Comparison of ENCODE assay signal across 8 cellular contexts in genomic region chr1:205210876-205211838, GRCh38. TPM values are rescaled to one million over a fixed set of nuclear protein-coding genes. Genes with fewer than 3 reads are reported as not detected.
DNase-seq lines count a peak whose midpoint lies in the region; FAIRE-seq and TF ChIP-seq lines count a peak whose summit lies in the region.

Gene DSTYK (minus strand): TSS chr1:205211702. CDS start chr1:205211535, 167 bp downstream.

- peaks cover 0 to 12% (median 0%) of the 10 kb centered on the region in 3 experiments for H3K27me3 ChIP-seq in neuronal stem cell (ENCODE audit: control insufficient read depth in 3 of 3, insufficient read depth in 3 of 3, low read depth in 1 of 3, low read length in 3 of 3)
- no peaks in the 10 kb centered on the region for H3K27me3 ChIP-seq in subcutaneous abdominal adipose tissue (ENCODE audit: control insufficient read depth in 5 of 5, insufficient read depth in 4 of 5, low read length in 5 of 5)

- H2BK12ac ChIP-seq in neuronal stem cell (ENCODE audit: low read length), result peak within 1 kb of the TSS; percentile 73

- peak within 1 kb of the TSS; percentile 95 for H3K27ac Mint-ChIP-seq in activated naive CD4-positive, alpha-beta T cell treated with anti-CD3 and anti-CD28 coated beads for 36 hours

- CTCF ChIA-PET in HEK293 (lab: Yijun Ruan, JAX), result interaction anchor here (0.9 to 1.8 kb wide), 3 partner anchors 46 to 70 kb away, joined by 3 to 5 read pairs (median 4); no protein-coding TSS in a partner anchor
- CTCF ChIA-PET in activated naive CD4-positive, alpha-beta T cell treated with anti-CD3 and anti-CD28 coated beads for 36 hours (lab: Charles Lee), result interaction anchor here (0.6 kb wide), 1 partner anchor 44 kb away, joined by 3 read pairs; no protein-coding TSS in a partner anchor

- peak within 1 kb of the TSS; percentile 97 for H2AFZ ChIP-seq in neuronal stem cell (ENCODE audit: low read length)

- peak within 1 kb of the TSS; percentile 68 for H2AK5ac ChIP-seq in neuronal stem cell (ENCODE audit: low read depth, low read length)

- H3K9me3 Mint-ChIP-seq in activated naive CD4-positive, alpha-beta T cell treated with anti-CD3 and anti-CD28 coated beads for 36 hours, result no peaks in the 10 kb centered on the region

- H3K79me1 ChIP-seq in neuronal stem cell (ENCODE audit: low read depth, low read length), result peaks cover 3% of the 10 kb centered on the region

- H3K4me1 ChIP-seq in HEK293 (ENCODE audit: control insufficient read depth, insufficient read depth, low read length) (peaks cover 3% of the 10 kb centered on the region; the same call in 1 of the 2 replicates), neuronal stem cell (ENCODE audit: control insufficient read depth in 2 of 2, insufficient read depth in 1 of 2, low read depth in 1 of 2, low read length in 2 of 2) (peaks cover 0 to 2% of the 10 kb centered on the region in 2 donors), subcutaneous abdominal adipose tissue (ENCODE audit: control insufficient read depth in 5 of 5, insufficient read depth in 5 of 5, low read length in 5 of 5) (peaks cover 0 to 24% (median 18%) of the 10 kb centered on the region in 5 donors)

- DNase-seq in GDM1 (lab: John Stamatoyannopoulos, UW) (peak; percentile 90), MV-4-11 (lab: John Stamatoyannopoulos, UW) (peak; percentile 93), SK-N-DZ (ENCODE audit: low spot score) (peak; percentile 96), frontal cortex (ENCODE audit: low spot score in 2 of 2) (peak; percentile 86 to 90), neuronal stem cell (ENCODE audit: low spot score) (peak; percentile 95)
- DNase-seq in activated naive CD4-positive, alpha-beta T cell treated with anti-CD3 and anti-CD28 coated beads for 36 hours, result peak; percentile 97

- H3K9ac ChIP-seq in neuronal stem cell (ENCODE audit: low read depth, low read length, poor library complexity), result peak within 1 kb of the TSS; percentile 99
- H3K9ac ChIP-seq in subcutaneous abdominal adipose tissue (ENCODE audit: low read length in 5 of 5), result peak within 1 kb of the TSS; percentile 74 to 94 (median 91)

- peaks cover 57% of the 10 kb centered on the region for H3K4me1 Mint-ChIP-seq in activated naive CD4-positive, alpha-beta T cell treated with anti-CD3 and anti-CD28 coated beads for 36 hours (ENCODE audit: low read depth)

- peak within 1 kb of the TSS; percentile 98 for H2BK5ac ChIP-seq in neuronal stem cell (ENCODE audit: low read length)

- peak within 1 kb of the TSS; percentile 71 for H3K4me2 ChIP-seq in neuronal stem cell (ENCODE audit: insufficient read depth, low read length, poor library complexity, severe bottlenecking)

- H3K23ac ChIP-seq in neuronal stem cell (ENCODE audit: low read depth, low read length, poor library complexity), result peak within 1 kb of the TSS; percentile 97

- peak within 1 kb of the TSS; percentile 93 for H3K4me3 Mint-ChIP-seq in activated naive CD4-positive, alpha-beta T cell treated with anti-CD3 and anti-CD28 coated beads for 36 hours

- H3K4me3 ChIP-seq in HEK293 (ENCODE audit: low read depth, low read length), result peak within 1 kb of the TSS; percentile 88
- peak within 1 kb of the TSS; percentile 87 to 91 for H3K4me3 ChIP-seq in neuronal stem cell (ENCODE audit: low read length in 2 of 2)
- peak within 1 kb of the TSS; percentile 84 to 97 (median 90) for H3K4me3 ChIP-seq in subcutaneous abdominal adipose tissue (ENCODE audit: low read depth in 1 of 5, low read length in 5 of 5)

- no CpG with 5 or more reads among the region's 93 CpGs for WGBS in neuronal stem cell (ENCODE audit: extremely low coverage in 2 of 2, insufficient read length in 2 of 2, insufficient replicate concordance in 1 of 2), 2 donors

- peak within 1 kb of the TSS; percentile 84 for H3K4ac ChIP-seq in neuronal stem cell (ENCODE audit: low read length)

- TF ChIP-seq CTCF in HEK293 (tag by site-specific recombination; IDR thresholded peaks at IDR 0.05), result peak; percentile 53

- H4K8ac ChIP-seq in neuronal stem cell (ENCODE audit: low read depth, low read length), result no peak within 1 kb of the TSS

- no peak for FAIRE-seq in frontal cortex (lab: Jason Lieb, UNC)

- intact Hi-C loops in activated naive CD4-positive, alpha-beta T cell treated with anti-CD3 and anti-CD28 coated beads for 36 hours (cut with micrococcal nuclease), result loop anchor here (1.0 to 5.0 kb wide), 4 partner anchors 12 to 89 kb away; partner anchors contain the start of gene TMCC2

- peaks cover 7% of the 10 kb centered on the region for H3K36me3 Mint-ChIP-seq in activated naive CD4-positive, alpha-beta T cell treated with anti-CD3 and anti-CD28 coated beads for 36 hours (ENCODE audit: low read depth)

- no peaks in the 10 kb centered on the region for H3K9me3 ChIP-seq in HEK293 (ENCODE audit: control insufficient read depth, insufficient read depth, low read depth, low read length)
- no peaks in the 10 kb centered on the region for H3K9me3 ChIP-seq in neuronal stem cell (replicated peaks in 1 of 2; ENCODE audit: control insufficient read depth in 2 of 2, insufficient read depth in 1 of 2, low read depth in 1 of 2, low read length in 2 of 2)
- no peaks in the 10 kb centered on the region for H3K9me3 ChIP-seq in subcutaneous abdominal adipose tissue (ENCODE audit: control insufficient read depth in 5 of 5, low read length in 5 of 5)

- H2BK120ac ChIP-seq in neuronal stem cell (ENCODE audit: low read depth, low read length), result peak within 1 kb of the TSS; percentile 96

- POLR2A ChIA-PET in HEK293 (lab: Yijun Ruan, JAX), result interaction anchor here (0.6 to 1.9 kb wide), 5 partner anchors 17 to 90 kb away, joined by 3 to 9 read pairs (median 4); partner anchors contain the start of genes RBBP5 and TMCC2

- peak within 1 kb of the TSS; percentile 87 for H2BK15ac ChIP-seq in neuronal stem cell (ENCODE audit: low read length)

- H3K27ac ChIP-seq in HEK293 (ENCODE audit: extremely low read depth, low read depth, low read length) (peak within 1 kb of the TSS; percentile 79), neuronal stem cell (replicated peaks; ENCODE audit: low read length) (peak within 1 kb of the TSS; percentile 96), subcutaneous abdominal adipose tissue (ENCODE audit: low read depth, low read length) (peak within 1 kb of the TSS; percentile 83)

- peak within 1 kb of the TSS; percentile 71 for H3K14ac ChIP-seq in neuronal stem cell (ENCODE audit: low read length)

- H4K91ac ChIP-seq in neuronal stem cell (ENCODE audit: low read depth, low read length, poor library complexity), result peak within 1 kb of the TSS; percentile 30

- no peaks in the 10 kb centered on the region for H3K27me3 Mint-ChIP-seq in activated naive CD4-positive, alpha-beta T cell treated with anti-CD3 and anti-CD28 coated beads for 36 hours (ENCODE audit: low read depth)

- H3K18ac ChIP-seq in neuronal stem cell (ENCODE audit: low read length), result peak within 1 kb of the TSS; percentile 100

- H3K36me3 ChIP-seq in HEK293 (ENCODE audit: control insufficient read depth in 2 of 2, insufficient read depth in 1 of 2, low read length in 2 of 2) (no peaks in the 10 kb centered on the region), neuronal stem cell (replicated peaks in 1 of 2; ENCODE audit: control insufficient read depth in 2 of 2, insufficient read depth in 2 of 2, low read length in 2 of 2) (no peaks in the 10 kb centered on the region), subcutaneous abdominal adipose tissue (ENCODE audit: control insufficient read depth in 5 of 5, insufficient read depth in 5 of 5, low read length in 5 of 5) (no peaks in the 10 kb centered on the region)

TF ChIP-seq in HEK293, 187 proteins besides CTCF, POLR2A, EP300 and RAD21 (continues in another document):
- TF ChIP-seq REPIN1 (tag by site-specific recombination; IDR thresholded peaks at IDR 0.05; ENCODE audit: low read depth), result peak; percentile 99
- TF ChIP-seq INSM2 (tag by site-specific recombination; IDR thresholded peaks at IDR 0.05), result peak; percentile 85; the same call in 1 of the 2 replicates
- TF ChIP-seq ZNF660 (tag by site-specific recombination; IDR thresholded peaks at IDR 0.05), result peak; percentile 99
- TF ChIP-seq PBX3 (CRISPR knock-in tag; IDR thresholded peaks at IDR 0.05), result peak; percentile 46; the same call in 1 of the 2 replicates
- peak; percentile 94 for TF ChIP-seq ZNF600 (tag by site-specific recombination; IDR thresholded peaks at IDR 0.05)
- TF ChIP-seq ZNF473 (tag by site-specific recombination; IDR thresholded peaks at IDR 0.05), result no peak

RNA-seq across cellular contexts. Expression of gene DSTYK, which starts in this region (rescaled TPM):
- 4.9 and 6.7 TPM in 2 replicates for polyA plus RNA-seq in SK-N-DZ (2014; cell fraction: cytosol; rRNA removed)
- polyA plus RNA-seq in SK-N-DZ (2014; cell fraction: nucleus; rRNA removed), result 1.9 and 2.7 TPM in 2 replicates
- total RNA-seq in activated naive CD4-positive, alpha-beta T cell treated with anti-CD3 and anti-CD28 coated beads for 36 hours, result 10 to 100 TPM; 10.9 to 11.5 TPM
- 18.3 TPM for total RNA-seq in frontal cortex
- polyA plus RNA-seq in neuronal stem cell (2013, experiment 1 of 2), result 6.2 TPM
- polyA plus RNA-seq in neuronal stem cell (2013, experiment 2 of 2), result 6.4 TPM

Comparison
In these comparisons a context has a peak if more than half of its experiments do, and no peak if none do; other contexts are left out.
1. Peak in every context shown above with its lines: DNase-seq, H3K4me3 ChIP-seq and H3K27ac ChIP-seq.